8 cellular contexts compared by ENCODE assay signal in the genomic region with DNA sequence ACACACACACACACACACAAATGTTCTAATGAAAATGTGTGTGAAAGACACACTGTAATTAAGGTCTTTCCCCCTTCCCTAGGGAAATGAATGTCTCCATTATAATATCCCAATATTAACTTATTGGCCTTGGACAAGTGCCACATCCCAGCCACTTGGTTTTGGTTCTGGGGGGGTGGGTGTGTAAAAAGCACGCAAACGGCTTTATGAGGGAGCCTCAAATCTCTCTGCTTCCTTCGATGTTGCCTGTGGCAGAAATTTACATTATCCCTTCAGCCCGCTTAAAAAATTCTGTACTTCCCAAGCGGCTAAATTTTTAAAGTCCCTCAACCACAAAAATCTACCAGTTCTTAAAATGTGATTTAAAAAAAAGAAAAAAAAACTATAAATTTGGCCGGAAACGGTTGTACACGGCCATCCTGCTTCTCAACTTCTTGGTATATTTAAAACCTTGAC. TPM values are rescaled to one million over a fixed set of nuclear protein-coding genes. Genes with fewer than 3 reads are reported as not detected.
A peak's percentile ranks its signal among the peaks of the same experiment; 100 is the strongest.
DNase-seq lines count a peak whose midpoint lies in the region; ATAC-seq, FAIRE-seq and TF ChIP-seq lines count a peak whose summit lies in the region.

No MANE protein-coding gene starts in this region.

- H3K27me3 Mint-ChIP-seq in CD14-positive monocyte (ENCODE audit: low read depth in 3 of 3) (peaks cover 0 to 2% (median 0%) of the 10 kb centered on the region in 3 donors), natural killer cell (ENCODE audit: low read depth in 2 of 2) (no peaks in the 10 kb centered on the region)

- DNase-seq in CD14-positive monocyte (ENCODE audit: low spot score) = no peak
- peak; percentile 41 for DNase-seq in NB4 (ENCODE audit: low read depth)
- no peak for DNase-seq in caudate nucleus (lab: John Stamatoyannopoulos, UW)
- no peak for DNase-seq in natural killer cell
- DNase-seq in NAMALWA (ENCODE audit: low spot score) = no peak
- DNase-seq in GM12891 (ENCODE audit: insufficient read length, low spot score) = no peak

- no peak for ATAC-seq in natural killer cell
- no peak for ATAC-seq in GM21390 (IDR thresholded peaks at IDR 0.05; ENCODE audit: unreplicated experiment)
- no peak for ATAC-seq in GM21619 (IDR thresholded peaks at IDR 0.05; ENCODE audit: unreplicated experiment)

- H3K4me3 ChIP-seq in NB4 (ENCODE audit: low read depth, low read length) = peak overlapping the region; percentile 80

- peaks cover 21% of the 10 kb centered on the region for H3K4me1 Mint-ChIP-seq in CD14-positive monocyte
- peaks cover 30 to 38% of the 10 kb centered on the region in 2 donors for H3K4me1 Mint-ChIP-seq in natural killer cell

- peak overlapping the region; percentile 93 to 100 (median 98) for H3K27ac Mint-ChIP-seq in CD14-positive monocyte
- H3K27ac Mint-ChIP-seq in natural killer cell = peak overlapping the region; percentile 97 to 98

- H3K36me3 Mint-ChIP-seq in CD14-positive monocyte = peaks cover 0 to 4% of the 10 kb centered on the region in 2 donors
- no peaks in the 10 kb centered on the region for H3K36me3 Mint-ChIP-seq in natural killer cell

- no peak for TF ChIP-seq POLR2A in NB4 (IDR thresholded peaks at IDR 0.05; ENCODE audit: extremely low read depth, insufficient read length)
- TF ChIP-seq POLR2A in GM12891 (IDR thresholded peaks at IDR 0.05; ENCODE audit: low read depth, low read length) = no peak

- peak overlapping the region; percentile 94 for H3K27ac ChIP-seq in caudate nucleus (ENCODE audit: low read depth, low read length)

- no peaks in the 10 kb centered on the region for H3K9me3 Mint-ChIP-seq in CD14-positive monocyte
- H3K9me3 Mint-ChIP-seq in natural killer cell = no peaks in the 10 kb centered on the region

- FAIRE-seq in GM12891 (lab: Jason Lieb, UNC) = no peak

- TF ChIP-seq CTCF in CD14-positive monocyte (IDR thresholded peaks at IDR 0.05) (no peak), NB4 (IDR thresholded peaks at IDR 0.05; ENCODE audit: low read depth, low read length) (no peak), natural killer cell (IDR thresholded peaks at IDR 0.05) (no peak)

- H3K4me3 Mint-ChIP-seq in CD14-positive monocyte (peak overlapping the region; percentile 94 to 98), natural killer cell (peak overlapping the region; percentile 95)

- intact Hi-C loops in CD14-positive monocyte (cut with micrococcal nuclease) = loop anchor here in 1 of 2 donors (2.0 to 10.0 kb wide), 2 partner anchors 25 to 1435 kb away; a partner anchor contains a TSS
- intact Hi-C loops in natural killer cell (cut with micrococcal nuclease) = loop anchor here (5.0 kb wide), 1 partner anchor 48 kb away; a partner anchor contains a TSS

TF ChIP-seq in GM12891, 5 proteins besides CTCF, POLR2A, EP300 and RAD21:
- TF ChIP-seq SPI1 (IDR thresholded peaks at IDR 0.05; ENCODE audit: low read depth, low read length) = no peak
- no peak for TF ChIP-seq PAX5 (IDR thresholded peaks at IDR 0.05; ENCODE audit: insufficient read depth, low read length, severe bottlenecking)
- TF ChIP-seq TAF1 (IDR thresholded peaks at IDR 0.05; ENCODE audit: low read depth, low read length) = no peak
- TF ChIP-seq POU2F2 (IDR thresholded peaks at IDR 0.05; ENCODE audit: low read depth, low read length) = no peak
- TF ChIP-seq POLR2AphosphoS5 (IDR thresholded peaks at IDR 0.05; ENCODE audit: low read depth, low read length) = no peak

RNA-seq across cellular contexts. Expression of a gene that starts 0.4 kb away (rescaled TPM):
- 1 to 10 TPM; 2.5 to 3.7 TPM for polyA plus RNA-seq in CD14-positive monocyte
- 10 to 100 TPM; 12.1 to 15.1 (median 13.6) TPM for total RNA-seq in natural killer cell
- polyA plus RNA-seq in GM12891 (2012; ENCODE audit: low read depth, missing spikeins) = 6.0 TPM

RNA-seq across cellular contexts. Expression of a gene that starts 25.2 kb away (rescaled TPM):
- 10 to 100 TPM; 57.6 to 61.8 TPM for polyA plus RNA-seq in CD14-positive monocyte
- 10 to 100 TPM; 15.7 to 19.1 (median 16.4) TPM for total RNA-seq in natural killer cell
- polyA plus RNA-seq in GM12891 (2012; ENCODE audit: low read depth, missing spikeins) = 104 TPM

RNA-seq across cellular contexts. Expression of a gene that starts 27.2 kb away (rescaled TPM):
- not detected for polyA plus RNA-seq in CD14-positive monocyte
- under 1 TPM; 0.45 to 0.61 (median 0.56) TPM for total RNA-seq in natural killer cell
- 0.58 TPM for polyA plus RNA-seq in GM12891 (2012; ENCODE audit: low read depth, missing spikeins)

RNA-seq across cellular contexts. Expression of a gene that starts 32.5 kb away (rescaled TPM):
- not detected for polyA plus RNA-seq in CD14-positive monocyte
- not detected for total RNA-seq in natural killer cell
- polyA plus RNA-seq in GM12891 (2012; ENCODE audit: low read depth, missing spikeins) = not detected

RNA-seq across cellular contexts. Expression of a gene that starts 47.8 kb away (rescaled TPM):
- polyA plus RNA-seq in CD14-positive monocyte = under 1 TPM in 1 of 2 donors, not detected in 1; 0.14 TPM
- total RNA-seq in natural killer cell = 1 to 10 TPM; 1.9 to 4.9 (median 2.8) TPM
- polyA plus RNA-seq in GM12891 (2012; ENCODE audit: low read depth, missing spikeins) = 1.1 TPM
